24 cellular contexts compared by ENCODE assay signal in the genomic region with DNA sequence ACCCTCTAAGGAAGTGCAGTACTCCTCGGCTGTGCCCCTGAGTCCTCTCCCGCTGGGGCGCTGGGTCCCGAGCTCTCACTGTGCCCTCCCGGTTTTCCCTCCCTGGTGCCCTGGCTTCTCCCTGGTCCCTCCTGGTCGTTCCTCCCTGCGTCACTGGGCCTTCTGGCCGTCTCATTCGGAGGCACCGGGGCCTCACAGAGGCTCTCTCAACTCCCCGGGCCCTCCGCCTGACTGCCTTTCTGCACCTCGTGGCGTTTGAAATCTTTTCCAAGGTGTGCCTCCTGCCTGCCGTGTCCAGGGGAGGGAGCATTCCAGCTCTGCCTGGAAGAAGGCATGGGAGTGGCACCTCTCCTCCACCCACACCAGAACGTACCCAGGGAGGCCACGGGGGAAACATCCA.
"Had no signal": no experiment of that assay in that cellular context is flagged by ENCODE, and none has a peak within 500 bp of the region (broad histone marks: within the 10 kb centered on the region; RNA-seq: fewer than 3 reads in every experiment).

No MANE protein-coding gene starts in this region.

- ATAC-seq: HepG2, Panc1, PC-3 had no signal

- H3K9ac ChIP-seq: SK-N-SH had no signal

- H3K27ac ChIP-seq: RWPE1 had no signal

- DNase-seq: IMR-90, Karpas-422, KG1, MG63, NCI-H1092, NCI-H1105 treated with DMSO at 0.1 percent for 48 hours, NCI-H1417 treated with DMSO at 0.1 percent for 48 hours, NCI-H146, NCI-H1694 treated with DMSO at 0.1 percent for 48 hours, NCI-H1930, NCI-H2081 treated with DMSO at 0.1 percent for 48 hours, NCI-H2171, NCI-H226, NCI-H446, NCI-H510A, NCI-H524 treated with DMSO at 0.1 percent for 48 hours, NCI-H69, NCI-H774, PC-3, SHP77, SK-N-SH had no signal

- H3K4me3 ChIP-seq: MG63 had no signal

- H3K27me3 ChIP-seq: MG63 had no signal

- FAIRE-seq: HepG2 had no signal

- H3K4me2 ChIP-seq: SK-N-SH had no signal

- H3K9me3 ChIP-seq: MG63, SK-N-SH had no signal

- H3K36me3 ChIP-seq: MG63 had no signal
